Comparison of ENCODE assay signal across 8 cellular contexts in genomic region chr10:17643755-17644484, GRCh38. TPM values are rescaled to one million over a fixed set of nuclear protein-coding genes. Genes with fewer than 3 reads are reported as not detected.
DNase-seq lines count a peak whose midpoint lies in the region; ATAC-seq, FAIRE-seq and TF ChIP-seq lines count a peak whose summit lies in the region.

Gene STAM, plus strand, starts transcription at chr10:17644151. Its CDS starts 189 bp downstream, at chr10:17644340.

- H3K4me3 ChIP-seq in Caco-2 (ENCODE audit: low read depth, low read length), result peak within 1 kb of the TSS; percentile 58

- H3K27ac Mint-ChIP-seq in Caco-2 (ENCODE audit: unreplicated experiment) (peak within 1 kb of the TSS; percentile 100), memory B cell (peak within 1 kb of the TSS; percentile 100)
- H3K27ac Mint-ChIP-seq in effector memory CD8-positive, alpha-beta T cell, result peak within 1 kb of the TSS; percentile 100

- no TSS peak for BruUV-seq in Caco-2 (replicated peaks; lab: Mats Ljungman, UMichigan)

- FAIRE-seq in HTR-8/SVneo (lab: Jason Lieb, UNC), result no peak

- H3K4me1 ChIP-seq in Caco-2, result peaks cover 11% of the 10 kb centered on the region

- 0 out of 2 replicates have a peak, but pooled peaks cover 2% of the 10 kb centered on the region for H3K36me3 ChIP-seq in Caco-2 (ENCODE audit: control insufficient read depth, insufficient read depth, low read length)

- no peaks in the 10 kb centered on the region for H3K27me3 ChIP-seq in Caco-2 (replicated peaks; ENCODE audit: control insufficient read depth, insufficient read depth, low read length)

- H3K4me3 Mint-ChIP-seq in Caco-2 (ENCODE audit: unreplicated experiment) (peak within 1 kb of the TSS; percentile 94), memory B cell (peak within 1 kb of the TSS; percentile 98)
- peak within 1 kb of the TSS; percentile 98 to 100 for H3K4me3 Mint-ChIP-seq in effector memory CD8-positive, alpha-beta T cell

- H3K9me3 Mint-ChIP-seq in Caco-2 (ENCODE audit: unreplicated experiment), result no peaks in the 10 kb centered on the region
- no peaks in the 10 kb centered on the region for H3K9me3 Mint-ChIP-seq in effector memory CD8-positive, alpha-beta T cell
- H3K9me3 Mint-ChIP-seq in memory B cell, result no peaks in the 10 kb centered on the region

- POLR2A ChIA-PET in Caco-2 (lab: Charles Lee), result interaction anchor here (0.5 to 2.9 kb wide), 16 partner anchors 11 to 995 kb away, joined by 3 to 80 read pairs (median 4); partner anchors contain the start of genes HACD1 and TRDMT1

- H3K27me3 Mint-ChIP-seq in Caco-2 (ENCODE audit: insufficient read depth, unreplicated experiment) (no peaks in the 10 kb centered on the region), memory B cell (no peaks in the 10 kb centered on the region)
- H3K27me3 Mint-ChIP-seq in effector memory CD8-positive, alpha-beta T cell, result no peaks in the 10 kb centered on the region

- intact Hi-C loops in Caco-2 (cut with micrococcal nuclease; ENCODE audit: unreplicated experiment), result loop anchor here (1.0 kb wide), 2 partner anchors 11 to 27 kb away; partner anchors contain the start of gene HACD1

- peaks cover 22% of the 10 kb centered on the region for H3K4me1 Mint-ChIP-seq in Caco-2 (ENCODE audit: low read depth, unreplicated experiment)
- peaks cover 37 to 52% of the 10 kb centered on the region in 2 donors for H3K4me1 Mint-ChIP-seq in effector memory CD8-positive, alpha-beta T cell (ENCODE audit: low read depth in 2 of 2)
- H3K4me1 Mint-ChIP-seq in memory B cell, result peaks cover 32% of the 10 kb centered on the region

- peak; percentile 83 for ATAC-seq in GM21381 (IDR thresholded peaks at IDR 0.05; ENCODE audit: unreplicated experiment)
- peak; percentile 90 for ATAC-seq in effector memory CD8-positive, alpha-beta T cell (replicated peaks)
- ATAC-seq in memory B cell (ENCODE audit: low read depth), result peak; percentile 92

- CTCF ChIA-PET in Caco-2 (lab: Charles Lee), result interaction anchor here (0.5 to 3.2 kb wide), 5 partner anchors 22 to 158 kb away, joined by 3 to 32 read pairs (median 4); partner anchors contain the start of gene HACD1

- H3K36me3 Mint-ChIP-seq in Caco-2 (ENCODE audit: insufficient read depth, unreplicated experiment) (peaks cover 22% of the 10 kb centered on the region), memory B cell (peaks cover 9% of the 10 kb centered on the region)
- H3K36me3 Mint-ChIP-seq in effector memory CD8-positive, alpha-beta T cell (ENCODE audit: insufficient read depth), result peaks cover 15% of the 10 kb centered on the region

- H3K9me3 ChIP-seq in Caco-2, result no peaks in the 10 kb centered on the region

- TF ChIP-seq CTCF in Caco-2 (IDR thresholded peaks at IDR 0.05; ENCODE audit: insufficient read depth in 1 of 2, low read depth in 1 of 2, low read length in 1 of 2, severe bottlenecking in 1 of 2, unreplicated experiment in 1 of 2), result no peak

- DNase-seq in Caco-2, result peak; percentile 96
- DNase-seq in HTR-8/SVneo (ENCODE audit: insufficient read length, low spot score), result peak; percentile 90
- peak; percentile 92 for DNase-seq in NOMO-1 treated with DMSO at 0.1 percent for 48 hours (lab: John Stamatoyannopoulos, UW; ENCODE audit: unreplicated experiment)
- DNase-seq in activated CD8-positive, alpha-beta memory T cell treated with anti-CD3 and anti-CD28 coated beads for 4 hours (ENCODE audit: low read depth in 2 of 2), result peak; percentile 83
- DNase-seq in effector memory CD8-positive, alpha-beta T cell, result peak; percentile 91 to 95 (median 92)
- peak; percentile 95 to 98 for DNase-seq in memory B cell (ENCODE audit: low spot score in 2 of 2)
- DNase-seq in stimulated activated CD8-positive, alpha-beta memory T cell treated with anti-CD3 and anti-CD28 coated beads, Interleukin-12 subunit alpha, Interleukin-12 subunit beta, amount 100 ng/mL, for 24 hours (ENCODE audit: extremely low read depth), result peak; percentile 78

RNA-seq across cellular contexts. Expression of gene STAM, which starts in this region (rescaled TPM):
- 51.9 and 59.1 TPM in 2 replicates for total RNA-seq in Caco-2 (2022)

Comparison
In these comparisons a context has a peak if more than half of its experiments do, and no peak if none do; other contexts are left out.
1. Peak in every context shown above with its lines: DNase-seq, ATAC-seq and H3K4me3 ChIP-seq.